ENCODE assay signal across 27 cellular contexts in the genomic region with DNA sequence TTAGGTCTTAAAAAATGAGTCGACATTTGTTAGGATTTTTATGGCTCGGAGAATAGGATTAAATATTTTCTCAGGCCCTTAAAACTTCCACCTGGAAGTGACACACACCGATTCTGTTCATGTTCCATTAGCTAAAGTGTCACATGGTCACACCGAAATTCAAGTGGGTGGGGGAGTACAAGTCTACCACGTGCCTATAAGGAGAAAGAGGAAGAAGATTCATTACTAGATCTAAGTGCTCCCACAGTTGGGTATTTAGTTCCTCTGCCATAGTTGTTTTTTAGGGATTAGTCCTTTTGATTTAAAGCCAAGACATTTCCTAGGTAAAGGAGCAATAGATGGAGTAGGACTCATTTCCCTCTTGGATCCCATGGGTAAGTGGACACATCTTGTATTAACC. TPM values are rescaled to one million over a fixed set of nuclear protein-coding genes. Genes with fewer than 3 reads are reported as not detected.
DNase-seq lines count a peak whose midpoint lies in the region; ATAC-seq and TF ChIP-seq lines count a peak whose summit lies in the region.
"Had no signal": no experiment of that assay in that cellular context is flagged by ENCODE, and none has a peak within 500 bp of the region (broad histone marks: within the 10 kb centered on the region; RNA-seq: fewer than 3 reads in every experiment).

No MANE protein-coding gene starts in this region.

- H3K36me3 ChIP-seq in gastrocnemius medialis = no peaks in the 10 kb centered on the region
- H3K36me3 ChIP-seq: neural progenitor cell, right lobe of liver had no signal

- peaks cover 0 to 11% (median 0%) of the 10 kb centered on the region in 3 donors for H3K9me3 ChIP-seq in gastrocnemius medialis

- no peak overlapping the region for H3K4me3 ChIP-seq in gastrocnemius medialis
- H3K4me3 ChIP-seq: neural progenitor cell, right lobe of liver had no signal

- peaks cover 7% of the 10 kb centered on the region for H3K27me3 Mint-ChIP-seq in activated B cell treated with CpG ODN at 0.5 μM for 24 hours

- H3K36me3 Mint-ChIP-seq in activated B cell treated with CpG ODN at 0.5 μM for 24 hours (ENCODE audit: low read depth) = no peaks in the 10 kb centered on the region
- H3K36me3 Mint-ChIP-seq: neural progenitor cell, T-cell, type B pancreatic cell had no signal

- H3K4me1 Mint-ChIP-seq in activated B cell treated with CpG ODN at 0.5 μM for 24 hours = peaks cover 24% of the 10 kb centered on the region

- POLR2A ChIA-PET in GM10248 (lab: Yijun Ruan, JAX) = no interaction called here
- POLR2A ChIA-PET in activated B cell treated with CpG ODN at 0.5 μM for 24 hours (lab: Charles Lee) = interaction anchor here (0.8 to 1.2 kb wide), 2 partner anchors 114 to 159 kb away, joined by 4 to 5 read pairs; no protein-coding TSS in a partner anchor

- no peaks in the 10 kb centered on the region for H3K4me1 ChIP-seq in gastrocnemius medialis
- H3K4me1 ChIP-seq: right lobe of liver had no signal

- in situ Hi-C loops in gastrocnemius medialis (cut with MboI; ENCODE audit: low sequenced_read_pairs in 4 of 4) = no loop called here

- intact Hi-C loops in activated B cell treated with CpG ODN at 0.5 μM for 24 hours (cut with micrococcal nuclease) = no loop called here
- intact Hi-C loops in gastrocnemius medialis (cut with DNase I; ENCODE audit: low total_unique reads) = no loop called here

- H3K27me3 ChIP-seq in gastrocnemius medialis = peaks cover 10 to 28% (median 10%) of the 10 kb centered on the region in 3 donors
- H3K27me3 ChIP-seq: right lobe of liver had no signal

- peak; percentile 34 for ATAC-seq in activated B cell treated with CpG ODN at 0.5 μM for 24 hours (ENCODE audit: low read depth)
- ATAC-seq in HG03045 (IDR thresholded peaks at IDR 0.05; ENCODE audit: unreplicated experiment) = no peak
- no peak for ATAC-seq in gastrocnemius medialis
- ATAC-seq: activated naive CD8-positive, alpha-beta T cell treated with anti-CD3 and anti-CD28 coated beads, Interleukin-2, amount 50 U/mL, for 24 hours; activated T-cell treated with anti-CD3 and anti-CD28 coated beads, Interleukin-2, amount 50 U/mL, for 4 hours; left cardiac atrium; T-cell had no signal

- peaks cover 17% of the 10 kb centered on the region for H3K9me3 Mint-ChIP-seq in activated B cell treated with CpG ODN at 0.5 μM for 24 hours
- H3K9me3 Mint-ChIP-seq: type B pancreatic cell had no signal

- H3K4me3 Mint-ChIP-seq in activated B cell treated with CpG ODN at 0.5 μM for 24 hours = no peak overlapping the region
- H3K4me3 Mint-ChIP-seq: activated naive CD8-positive, alpha-beta T cell treated with anti-CD3 and anti-CD28 coated beads, Interleukin-2, amount 50 U/mL, for 24 hours; activated T-cell treated with anti-CD3 and anti-CD28 coated beads, Interleukin-2, amount 50 U/mL, for 4 hours; central memory CD8-positive, alpha-beta T cell; neural progenitor cell; T-cell; type B pancreatic cell had no signal

- no peak for TF ChIP-seq POLR2A in gastrocnemius medialis (IDR thresholded peaks at IDR 0.05)

- no peak for TF ChIP-seq CTCF in GM10248 (IDR thresholded peaks at IDR 0.05; ENCODE audit: control extremely low read depth, extremely low read depth, low read depth, missing control alignments)
- no peak for TF ChIP-seq CTCF in GM20000 (IDR thresholded peaks at IDR 0.05; ENCODE audit: extremely low read depth, missing control alignments)
- TF ChIP-seq CTCF in activated B cell treated with CpG ODN at 0.5 μM for 24 hours (IDR thresholded peaks at IDR 0.05) = no peak
- no peak for TF ChIP-seq CTCF in gastrocnemius medialis (IDR thresholded peaks at IDR 0.05 in 4 of 5, conservative IDR thresholded peaks at IDR 0.05 in 1 of 5)

- no peak overlapping the region for H3K27ac ChIP-seq in gastrocnemius medialis
- H3K27ac ChIP-seq: neural progenitor cell, right lobe of liver had no signal

- DNase-seq in GM10248 (ENCODE audit: extremely low spot score) (peak; percentile 44), GM20000 (ENCODE audit: low spot score) (peak; percentile 56), NOMO-1 treated with dmso at 0.1 percent for 144 hours (lab: John Stamatoyannopoulos, UW; ENCODE audit: unreplicated experiment) (peak; percentile 52), activated B cell treated with CpG ODN at 0.5 μM for 24 hours (no peak), NCI-H2081 treated with DMSO at 0.1 percent for 48 hours (lab: John Stamatoyannopoulos, UW) (no peak), UCSD-AML1 (lab: John Stamatoyannopoulos, UW; ENCODE audit: unreplicated experiment) (no peak), gastrocnemius medialis (no peak)
- DNase-seq: activated CD4-positive, alpha-beta T cell treated with anti-CD3 and anti-CD28 coated beads for 4 hours; activated naive CD8-positive, alpha-beta T cell treated with anti-CD3 and anti-CD28 coated beads, Interleukin-2, amount 50 U/mL, for 24 hours; activated T-cell treated with anti-CD3 and anti-CD28 coated beads, Interleukin-2, amount 50 U/mL, for 4 hours; DMS153; hippocampal formation; IMR-90; left cardiac atrium; NCI-H1417 treated with DMSO at 0.1 percent for 48 hours; NCI-H446 treated with DMSO at 0.1 percent for 48 hours; posterior cingulate gyrus; right lobe of liver; SHP77; stimulated activated CD4-positive, alpha-beta T cell treated with anti-CD3 and anti-CD28 coated beads, Interleukin-12 subunit alpha, Interleukin-12 subunit beta, amount 100 ng/mL, for 4 hours; stimulated activated CD4-positive, alpha-beta T cell treated with anti-CD3 and anti-CD28 coated beads, Interleukin-4, amount 100 ng/mL, for 1 hour; substantia nigra; T-cell had no signal

- H3K27ac Mint-ChIP-seq in activated B cell treated with CpG ODN at 0.5 μM for 24 hours = peak overlapping the region; percentile 32
- H3K27ac Mint-ChIP-seq: activated naive CD8-positive, alpha-beta T cell treated with anti-CD3 and anti-CD28 coated beads, Interleukin-2, amount 50 U/mL, for 24 hours; neural progenitor cell; T-cell; type B pancreatic cell had no signal

- CTCF ChIA-PET in GM10248 (lab: Yijun Ruan, JAX) = interaction anchor here (1.2 to 3.3 kb wide), 3 partner anchors 9 to 160 kb away, joined by 3 to 13 read pairs (median 6); no protein-coding TSS in a partner anchor
- CTCF ChIA-PET in activated B cell treated with CpG ODN at 0.5 μM for 24 hours (lab: Charles Lee) = no interaction called here

RNA-seq across cellular contexts. Expression of a gene that starts 4.9 kb away (rescaled TPM):
- total RNA-seq in activated B cell treated with CpG ODN at 0.5 μM for 24 hours = 4.8 and 5.0 TPM in 2 replicates
- total RNA-seq in gastrocnemius medialis = under 1 TPM in 2 of 4 donors, not detected in 2; 0.20 to 0.42 TPM

Comparison
In these comparisons a context has a peak if more than half of its experiments do, and no peak if none do; other contexts are left out.
1. DNase-seq: peak in GM10248 (single experiment), GM20000 (single experiment) and NOMO-1 treated with dmso at 0.1 percent for 144 hours (single experiment); none in activated B cell treated with CpG ODN at 0.5 μM for 24 hours (single experiment), NCI-H2081 treated with DMSO at 0.1 percent for 48 hours (single experiment), UCSD-AML1 (single experiment) and gastrocnemius medialis (0 of 2).